Comparison of ENCODE assay signal across 20 cellular contexts in genomic region chr3:15174953-15175352, GRCh38.
"Had no signal": no experiment of that assay in that cellular context is flagged by ENCODE, and none has a peak within 500 bp of the region (broad histone marks: within the 10 kb centered on the region; RNA-seq: fewer than 3 reads in every experiment).

No MANE protein-coding gene starts in this region.

- H3K27ac ChIP-seq: coronary artery, pancreas, prostate gland, sigmoid colon, skin epidermis, suprapubic skin, tibial nerve had no signal

- H3K4me3 ChIP-seq: coronary artery, lung, pancreas, prostate gland, sigmoid colon, skin epidermis, suprapubic skin, tibial nerve had no signal

- H3K36me3 ChIP-seq: pancreas, prostate gland, sigmoid colon, suprapubic skin, tibial nerve had no signal

- DNase-seq: central memory CD4-positive, alpha-beta T cell; effector CD8-positive, alpha-beta T cell; foreskin melanocyte; head of caudate nucleus; hypothalamus; kidney glomerular epithelial cell; mesenchymal stem cell; midbrain; occipital lobe; pancreas; sigmoid colon; stimulated activated naive CD4-positive, alpha-beta T cell treated with Interleukin-2 at 50 U/mL for 16 hours had no signal

- H3K27me3 ChIP-seq: pancreas, sigmoid colon, tibial nerve had no signal

- H3K9me3 ChIP-seq: pancreas, prostate gland, sigmoid colon, suprapubic skin, tibial nerve had no signal

- H3K4me1 ChIP-seq: prostate gland, sigmoid colon, suprapubic skin, tibial nerve had no signal

- ATAC-seq: left lobe of liver; natural killer cell treated with Interleukin-12 subunit alpha and Interleukin-12 subunit beta and Interleukin-15 and Interleukin-18, amount 100 ng/mL, for 72 hours; pancreas had no signal
